ENCODE assay signal across 21 cellular contexts in genomic region chr5:171849585-171850353, GRCh38.
"Had no signal": no experiment of that assay in that cellular context is flagged by ENCODE, and none has a peak within 500 bp of the region (broad histone marks: within the 10 kb centered on the region; RNA-seq: fewer than 3 reads in every experiment).

No MANE protein-coding gene starts in this region.

- H3K36me3 ChIP-seq: brain microvascular endothelial cell, neural progenitor cell had no signal

- DNase-seq: activated CD4-positive, alpha-beta memory T cell treated with anti-CD3 and anti-CD28 coated beads for 36 hours; activated CD4-positive, alpha-beta T cell treated with anti-CD3 and anti-CD28 coated beads, Interleukin-2, amount 10 ng/mL, durations not matched to agents 24 days and 14 days; activated CD4-positive, CD25-positive, alpha-beta regulatory T cell treated with anti-CD3 and anti-CD28 coated beads, Interleukin-2, amount 50 U/mL, for 72 hours; activated CD8-positive, alpha-beta memory T cell treated with anti-CD3 and anti-CD28 coated beads, Interleukin-2, amount 50 U/mL, for 4 hours; activated gamma-delta T cell; activated naive CD4-positive, alpha-beta T cell treated with anti-CD3 and anti-CD28 coated beads, Interleukin-2, amount 10 ng/mL, durations not matched to agents 7 days and 5 days; activated naive CD8-positive, alpha-beta T cell treated with anti-CD3 and anti-CD28 coated beads, Interleukin-2, amount 10 ng/mL, durations not matched to agents 7 days and 5 days; activated T-cell treated with anti-CD3 and anti-CD28 coated beads, Interleukin-2, amount 50 U/mL, for 1 hour; central memory CD4-positive, alpha-beta T cell; natural killer cell; stimulated activated CD4-positive, alpha-beta T cell treated with anti-CD3 and anti-CD28 coated beads, Interleukin-1b, Interleukin-23, amount 100 ng/mL, for 48 hours; stimulated activated CD4-positive, alpha-beta T cell treated with anti-CD3 and anti-CD28 coated beads, Interleukin-4, amount 100 ng/mL, for 4 hours; stimulated activated CD8-positive, alpha-beta memory T cell treated with anti-CD3 and anti-CD28 coated beads, Interleukin-4, amount 100 ng/mL, for 48 hours; stimulated activated naive CD8-positive, alpha-beta T cell treated with anti-CD3 and anti-CD28 coated beads, Interleukin-15, amount 100 ng/mL, for 72 hours; T-helper 9 cell had no signal

- H3K27me3 ChIP-seq: brain microvascular endothelial cell, neural progenitor cell, tibial nerve had no signal

- H3K4me3 ChIP-seq: neural progenitor cell, smooth muscle cell, tibial nerve had no signal

- ATAC-seq: esophagus mucosa; natural killer cell; stimulated activated memory B cell treated with anti-CD40 and anti-IgM and Interleukin-4, amounts not matched to agents 10 μg/mL and 1 μg/mL and 100 μg/mL, for 72 hours; stimulated activated naive CD8-positive, alpha-beta T cell treated with anti-CD3 and anti-CD28 coated beads, Interleukin-15, amount 100 ng/mL, for 72 hours had no signal

- H3K27ac ChIP-seq: brain microvascular endothelial cell, neural progenitor cell had no signal

- H3K9me3 ChIP-seq: tibial nerve had no signal

- H3K4me1 ChIP-seq: neural progenitor cell had no signal
